In genomic region chr12:86296396-86296795, GRCh38 we compare ENCODE assay signal across 5 cellular contexts. TPM values are rescaled to one million over a fixed set of nuclear protein-coding genes. Genes with fewer than 3 reads are reported as not detected.
"Had no signal": no experiment of that assay in that cellular context is flagged by ENCODE, and none has a peak within 500 bp of the region (broad histone marks: within the 10 kb centered on the region; RNA-seq: fewer than 3 reads in every experiment).

No MANE protein-coding gene starts in this region.

RNA-seq across cellular contexts. Expression of gene MGAT4C, which starts 40.2 kb away (rescaled TPM):
- total RNA-seq: OCI-LY7, PC-3, PC-9, RPMI7951, SJSA1 had no signal
